In the genomic region with DNA sequence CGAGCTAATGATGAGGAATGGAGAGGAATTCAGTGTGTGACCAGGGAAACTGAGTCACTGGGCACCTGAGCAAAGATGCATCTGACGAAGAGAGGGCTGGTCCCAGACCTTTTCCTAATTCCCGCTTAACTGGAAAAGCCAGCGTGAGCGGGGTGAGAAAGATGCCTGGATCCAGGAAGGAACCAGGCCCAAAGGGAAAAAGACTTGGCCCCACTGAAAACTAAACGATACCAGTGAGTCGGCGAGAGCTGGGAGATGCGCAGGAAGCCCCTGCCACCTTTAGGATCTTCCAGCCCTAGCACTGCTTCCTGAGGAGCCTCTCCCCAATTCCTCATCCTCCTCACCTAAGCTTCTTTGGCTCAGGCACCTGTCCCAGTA, we compare ENCODE assay signal across 8 cellular contexts. TPM values are rescaled to one million over a fixed set of nuclear protein-coding genes. Genes with fewer than 3 reads are reported as not detected.
A peak's percentile ranks its signal among the peaks of the same experiment; 100 is the strongest.
DNase-seq lines count a peak whose midpoint lies in the region; ATAC-seq, FAIRE-seq and TF ChIP-seq lines count a peak whose summit lies in the region.

No MANE protein-coding gene starts in this region.

- H3K4me1 Mint-ChIP-seq in activated CD4-positive, alpha-beta T cell treated with anti-CD3 and anti-CD28 coated beads, Interleukin-2, amount 10 ng/mL, durations not matched to agents 24 days and 14 days: peaks cover 27% of the 10 kb centered on the region

- H3K79me2 ChIP-seq in K562 (ENCODE audit: control insufficient read depth, insufficient read depth, low read length): peaks cover 3% of the 10 kb centered on the region; the same call in 1 of the 3 replicates

- no peaks in the 10 kb centered on the region for H4K20me1 ChIP-seq in K562 (replicated peaks; ENCODE audit: control insufficient read depth, insufficient read depth, low read length)

- H3K9ac ChIP-seq in K562 (ENCODE audit: insufficient read depth in 1 of 2, low read depth in 2 of 2, low read length in 2 of 2): peak overlapping the region; percentile 67 to 80; a peak in 3 of 4 replicates

- peak overlapping the region; percentile 42 for H3K27ac Mint-ChIP-seq in activated CD4-positive, alpha-beta T cell treated with anti-CD3 and anti-CD28 coated beads, Interleukin-2, amount 10 ng/mL, durations not matched to agents 24 days and 14 days

- H2AFZ ChIP-seq in K562 (ENCODE audit: low read depth, low read length): peak overlapping the region; percentile 84

- H3K4me3 ChIP-seq in K562: peak overlapping the region; percentile 77
- H3K4me3 ChIP-seq in testis: peak overlapping the region; percentile 44 to 59

- H3K27me3 Mint-ChIP-seq in activated CD4-positive, alpha-beta T cell treated with anti-CD3 and anti-CD28 coated beads, Interleukin-2, amount 10 ng/mL, durations not matched to agents 24 days and 14 days: no peaks in the 10 kb centered on the region

- H3K9me3 Mint-ChIP-seq in activated CD4-positive, alpha-beta T cell treated with anti-CD3 and anti-CD28 coated beads, Interleukin-2, amount 10 ng/mL, durations not matched to agents 24 days and 14 days: no peaks in the 10 kb centered on the region

- in situ Hi-C loops in K562 (cut with MboI): no loop called here

- peaks cover 16% of the 10 kb centered on the region for H3K36me3 Mint-ChIP-seq in activated CD4-positive, alpha-beta T cell treated with anti-CD3 and anti-CD28 coated beads, Interleukin-2, amount 10 ng/mL, durations not matched to agents 24 days and 14 days (ENCODE audit: low read depth)

- H3K4me2 ChIP-seq in K562 (ENCODE audit: insufficient read depth, low read length): peak overlapping the region; percentile 89

- ATAC-seq in K562 (no peak), HG03442 (IDR thresholded peaks at IDR 0.05; ENCODE audit: unreplicated experiment) (no peak)

- BruUV-seq in K562 (replicated peaks; lab: Mats Ljungman, UMichigan): no TSS peak

- POLR2A ChIA-PET in K562 (lab: Yijun Ruan, JAX): interaction anchor here (0.6 to 2.2 kb wide), 4 partner anchors 10 to 35 kb away, joined by 3 to 10 read pairs (median 6); no protein-coding TSS in a partner anchor

- no peak for TF ChIP-seq POLR2A in K562 (conservative IDR thresholded peaks at IDR 0.05)
- TF ChIP-seq POLR2A in testis (IDR thresholded peaks at IDR 0.05): no peak

- H3K4me3 Mint-ChIP-seq in activated CD4-positive, alpha-beta T cell treated with anti-CD3 and anti-CD28 coated beads, Interleukin-2, amount 10 ng/mL, durations not matched to agents 24 days and 14 days: peak overlapping the region; percentile 92

- intact Hi-C loops in activated CD4-positive, alpha-beta T cell treated with anti-CD3 and anti-CD28 coated beads, Interleukin-2, amount 10 ng/mL, durations not matched to agents 24 days and 14 days (cut with micrococcal nuclease): loop anchor here (1.0 to 5.0 kb wide), 4 partner anchors 15 to 318 kb away; partner anchors contain the start of genes HDAC3, RELL2 and RNF14
- intact Hi-C loops in K562 (cut with micrococcal nuclease): no loop called here
- intact Hi-C loops in testis (cut with DNase I; ENCODE audit: low total_unique reads): no loop called here

- H3K9me1 ChIP-seq in K562 (ENCODE audit: control insufficient read depth, insufficient read depth, low read length): no peaks in the 10 kb centered on the region

- 48% methylated on average over 9 of the region's 9 CpGs for WGBS in K562 (ENCODE audit: insufficient coverage, low coverage, missing lambda C conversion rate)
- WGBS in testis, 2 donors: 49 to 52% methylated on average over 8 to 9 of the region's 9 CpGs

- TF ChIP-seq CTCF in K562 (IDR thresholded peaks at IDR 0.05 in 2 of 3, conservative IDR thresholded peaks at IDR 0.05 in 1 of 3; ENCODE audit: insufficient read depth in 2 of 3, low read depth in 1 of 3, low read length in 3 of 3) (no peak), testis (IDR thresholded peaks at IDR 0.05) (no peak)

- no peak for FAIRE-seq in K562 (lab: Jason Lieb, UNC)

- DNase-seq in activated CD4-positive, alpha-beta T cell treated with anti-CD3 and anti-CD28 coated beads, Interleukin-2, amount 10 ng/mL, durations not matched to agents 24 days and 14 days: no peak
- DNase-seq in activated CD4-positive, alpha-beta T cell treated with anti-CD3 and anti-CD28 coated beads for 48 hours: no peak
- no peak for DNase-seq in K562 (ENCODE audit: extremely low read depth in 1 of 4, low spot score in 3 of 4)
- DNase-seq in left kidney (ENCODE audit: low read depth, low spot score): peak; percentile 17
- no peak for DNase-seq in testis
- no peak for DNase-seq in NCI-H345 (lab: John Stamatoyannopoulos, UW)
- no peak for DNase-seq in AG08396 (ENCODE audit: low spot score)

- no peak for TF ChIP-seq RAD21 in K562 (CRISPR knock-in tag; conservative IDR thresholded peaks at IDR 0.05 in 1 of 2, IDR thresholded peaks at IDR 0.05 in 1 of 2)

- CTCF ChIA-PET in K562 (lab: Yijun Ruan, JAX; ENCODE audit: low intra/inter-chr PET ratio): no interaction called here

- H3K27me3 ChIP-seq in K562 (ENCODE audit: control insufficient read depth in 2 of 2, insufficient read depth in 2 of 2, low read length in 2 of 2): no peaks in the 10 kb centered on the region
- no peaks in the 10 kb centered on the region for H3K27me3 ChIP-seq in testis

- H3K27ac ChIP-seq in K562 (ENCODE audit: extremely low read depth, low read depth, low read length): peak overlapping the region; percentile 52
- no peak overlapping the region for H3K27ac ChIP-seq in testis

- TF ChIP-seq EP300 in K562 (IDR thresholded peaks at IDR 0.05; ENCODE audit: low read length): no peak

- H3K9me3 ChIP-seq in K562 (replicated peaks; ENCODE audit: control insufficient read depth, insufficient read depth, low read depth, low read length) (no peaks in the 10 kb centered on the region), testis (no peaks in the 10 kb centered on the region)

- H3K36me3 ChIP-seq in K562 (ENCODE audit: control insufficient read depth, insufficient read depth, low read length) (peaks cover 10% of the 10 kb centered on the region; the same call in 2 of the 3 replicates), testis (ENCODE audit: low read depth, missing control alignments) (no peaks in the 10 kb centered on the region)

- H3K4me1 ChIP-seq in K562 (replicated peaks in 1 of 2; ENCODE audit: control insufficient read depth in 2 of 2, insufficient read depth in 2 of 2, low read length in 2 of 2) (peaks cover 9 to 27% of the 10 kb centered on the region in 2 experiments), testis (peaks cover 5% of the 10 kb centered on the region)

RNA-seq across cellular contexts. Expression of gene FCHSD1, which starts 0.5 kb away (rescaled TPM):
- 33.1 and 34.5 TPM in 2 replicates for total RNA-seq in activated CD4-positive, alpha-beta T cell treated with anti-CD3 and anti-CD28 coated beads, Interleukin-2, amount 10 ng/mL, durations not matched to agents 24 days and 14 days
- total RNA-seq in K562 (2011; cell fraction: chromatin; rRNA removed; ENCODE audit: low replicate concordance): 160 and 307 TPM in 2 replicates
- 128 and 139 TPM in 2 replicates for total RNA-seq in K562 (2011; cell fraction: nucleolus; rRNA removed)
- 143 and 150 TPM in 2 replicates for total RNA-seq in K562 (2011; cell fraction: nucleoplasm; rRNA removed)
- total RNA-seq in K562 (2014; rRNA removed) (19.2 and 20.6 TPM in 2 replicates), K562 (2014; rRNA removed; fragmentation: Illumina TruSeq; extraction: Trizol) (7.0 and 7.9 TPM in 2 replicates), K562 (2015; rRNA removed; fragmentation: Illumina TruSeq; extraction: Trizol) (12.9 and 13.7 TPM in 2 replicates), K562 (2021) (19.2 and 26.5 TPM in 2 replicates), testis (10 to 100 TPM; 19.3 to 21.3 TPM)
- polyA plus RNA-seq in K562 (2011; rRNA removed) (24.8 and 36.2 TPM in 2 replicates), K562 (2014; fragmentation: Illumina TruSeq; extraction: Trizol) (13.6 and 20.6 TPM in 2 replicates), K562 (2014; fragmentation: Nextera tagmentation; extraction: Ambion mirVana) (under 1 TPM; 0.35 to 0.84 TPM), K562 (2014; rRNA removed) (28.6 and 37.5 TPM in 2 replicates), testis (ENCODE audit: insufficient read depth, low read depth, low replicate concordance) (12.9 TPM)
- 11.3 and 18.8 TPM in 2 replicates for polyA plus RNA-seq in K562 (2011; cell fraction: cytosol; rRNA removed)
- 300 and 346 TPM in 2 replicates for polyA plus RNA-seq in K562 (2011; cell fraction: nucleus; rRNA removed)
- polyA plus RNA-seq in K562 (2012): 16.4 and 35.9 TPM in 2 replicates
- polyA minus RNA-seq in K562 (2011; rRNA and poly(A)+ RNA removed): 7.8 and 12.4 TPM in 2 replicates
- 12.8 and 13.1 TPM in 2 replicates for polyA minus RNA-seq in K562 (2011; cell fraction: cytosol; rRNA and poly(A)+ RNA removed)
- polyA minus RNA-seq in K562 (2011; cell fraction: nucleus; rRNA and poly(A)+ RNA removed): 43.8 and 62.2 TPM in 2 replicates

RNA-seq across cellular contexts. Expression of gene RELL2, which starts 14.9 kb away (rescaled TPM):
- total RNA-seq in activated CD4-positive, alpha-beta T cell treated with anti-CD3 and anti-CD28 coated beads, Interleukin-2, amount 10 ng/mL, durations not matched to agents 24 days and 14 days: 24.1 TPM in 2 replicates
- 14.3 and 44.8 TPM in 2 replicates for total RNA-seq in K562 (2011; cell fraction: chromatin; rRNA removed; ENCODE audit: low replicate concordance)
- total RNA-seq in K562 (2011; cell fraction: nucleolus; rRNA removed): 46.6 and 54.9 TPM in 2 replicates
- total RNA-seq in K562 (2011; cell fraction: nucleoplasm; rRNA removed): 22.9 and 26.5 TPM in 2 replicates
- total RNA-seq in K562 (2014; rRNA removed) (30.7 and 35.5 TPM in 2 replicates), K562 (2014; rRNA removed; fragmentation: Illumina TruSeq; extraction: Trizol) (5.0 and 7.0 TPM in 2 replicates), K562 (2015; rRNA removed; fragmentation: Illumina TruSeq; extraction: Trizol) (14.1 and 14.3 TPM in 2 replicates), K562 (2021) (22.9 and 23.3 TPM in 2 replicates), testis (10 to 100 TPM; 11.3 to 17.0 TPM)
- polyA plus RNA-seq in K562 (2011; rRNA removed) (17.4 and 17.9 TPM in 2 replicates), K562 (2014; fragmentation: Illumina TruSeq; extraction: Trizol) (13.3 and 19.8 TPM in 2 replicates), K562 (2014; fragmentation: Nextera tagmentation; extraction: Ambion mirVana) (under 1 TPM; 0.06 to 0.76 TPM), K562 (2014; rRNA removed) (33.8 and 36.0 TPM in 2 replicates), testis (ENCODE audit: insufficient read depth, low read depth, low replicate concordance) (8.6 TPM)
- polyA plus RNA-seq in K562 (2011; cell fraction: cytosol; rRNA removed): 15.7 and 32.1 TPM in 2 replicates
- polyA plus RNA-seq in K562 (2011; cell fraction: nucleus; rRNA removed): 65.3 and 140 TPM in 2 replicates
- 4.8 and 10.5 TPM in 2 replicates for polyA plus RNA-seq in K562 (2012)
- polyA minus RNA-seq in K562 (2011; rRNA and poly(A)+ RNA removed): 6.0 and 11.9 TPM in 2 replicates
- 7.4 and 8.4 TPM in 2 replicates for polyA minus RNA-seq in K562 (2011; cell fraction: cytosol; rRNA and poly(A)+ RNA removed)
- polyA minus RNA-seq in K562 (2011; cell fraction: nucleus; rRNA and poly(A)+ RNA removed): 18.0 and 23.8 TPM in 2 replicates

RNA-seq across cellular contexts. Expression of gene HDAC3, which starts 15.1 kb away (rescaled TPM):
- total RNA-seq in activated CD4-positive, alpha-beta T cell treated with anti-CD3 and anti-CD28 coated beads, Interleukin-2, amount 10 ng/mL, durations not matched to agents 24 days and 14 days: 88.1 and 92.3 TPM in 2 replicates
- total RNA-seq in K562 (2011; cell fraction: chromatin; rRNA removed; ENCODE audit: low replicate concordance): 380 and 433 TPM in 2 replicates
- total RNA-seq in K562 (2011; cell fraction: nucleolus; rRNA removed): 249 and 274 TPM in 2 replicates
- total RNA-seq in K562 (2011; cell fraction: nucleoplasm; rRNA removed): 332 and 388 TPM in 2 replicates
- total RNA-seq in K562 (2014; rRNA removed) (111 and 160 TPM in 2 replicates), K562 (2014; rRNA removed; fragmentation: Illumina TruSeq; extraction: Trizol) (118 and 129 TPM in 2 replicates), K562 (2015; rRNA removed; fragmentation: Illumina TruSeq; extraction: Trizol) (116 and 130 TPM in 2 replicates), K562 (2021) (114 and 119 TPM in 2 replicates), testis (10 to 100 TPM; 63.9 to 76.5 TPM)
- polyA plus RNA-seq in K562 (2011; rRNA removed) (190 and 191 TPM in 2 replicates), K562 (2014; fragmentation: Illumina TruSeq; extraction: Trizol) (144 and 153 TPM in 2 replicates), K562 (2014; fragmentation: Nextera tagmentation; extraction: Ambion mirVana) (100 to 1,000 TPM in 1 of 2 experiments, 10 to 100 TPM in 1; 89.7 to 107 TPM), K562 (2014; rRNA removed) (120 and 137 TPM in 2 replicates), testis (ENCODE audit: insufficient read depth, low read depth, low replicate concordance) (57.3 TPM)
- 207 and 230 TPM in 2 replicates for polyA plus RNA-seq in K562 (2011; cell fraction: cytosol; rRNA removed)
- polyA plus RNA-seq in K562 (2011; cell fraction: nucleus; rRNA removed): 365 and 426 TPM in 2 replicates
- polyA plus RNA-seq in K562 (2012): 77.6 and 93.4 TPM in 2 replicates
- polyA minus RNA-seq in K562 (2011; rRNA and poly(A)+ RNA removed): 136 and 147 TPM in 2 replicates
- polyA minus RNA-seq in K562 (2011; cell fraction: cytosol; rRNA and poly(A)+ RNA removed): 73.0 and 87.2 TPM in 2 replicates
- 80.6 and 114 TPM in 2 replicates for polyA minus RNA-seq in K562 (2011; cell fraction: nucleus; rRNA and poly(A)+ RNA removed)

RNA-seq across cellular contexts. Expression of gene ARAP3, which starts 30.3 kb away (rescaled TPM):
- total RNA-seq in activated CD4-positive, alpha-beta T cell treated with anti-CD3 and anti-CD28 coated beads, Interleukin-2, amount 10 ng/mL, durations not matched to agents 24 days and 14 days: 9.2 and 10.9 TPM in 2 replicates
- total RNA-seq in K562 (2011; cell fraction: chromatin; rRNA removed; ENCODE audit: low replicate concordance): 9.6 and 29.6 TPM in 2 replicates
- total RNA-seq in K562 (2011; cell fraction: nucleolus; rRNA removed): 10.7 and 13.7 TPM in 2 replicates
- 8.9 and 9.9 TPM in 2 replicates for total RNA-seq in K562 (2011; cell fraction: nucleoplasm; rRNA removed)
- total RNA-seq in K562 (2014; rRNA removed): 6.4 and 8.6 TPM in 2 replicates
- 5.1 and 5.2 TPM in 2 replicates for total RNA-seq in K562 (2014; rRNA removed; fragmentation: Illumina TruSeq; extraction: Trizol)
- total RNA-seq in K562 (2015; rRNA removed; fragmentation: Illumina TruSeq; extraction: Trizol): 7.1 and 7.5 TPM in 2 replicates
- total RNA-seq in K562 (2021): 23.3 and 25.7 TPM in 2 replicates
- 6.1 and 7.0 TPM in 2 replicates for polyA plus RNA-seq in K562 (2011; rRNA removed)
- polyA plus RNA-seq in K562 (2011; cell fraction: cytosol; rRNA removed): 5.5 and 7.0 TPM in 2 replicates
- 37.6 and 59.0 TPM in 2 replicates for polyA plus RNA-seq in K562 (2011; cell fraction: nucleus; rRNA removed)
- polyA plus RNA-seq in K562 (2012): 13.9 and 21.4 TPM in 2 replicates
- polyA plus RNA-seq in K562 (2014; fragmentation: Illumina TruSeq; extraction: Trizol): 16.6 and 16.8 TPM in 2 replicates
- polyA plus RNA-seq in K562 (2014; fragmentation: Nextera tagmentation; extraction: Ambion mirVana): 1 to 10 TPM in 1 of 2 experiments, under 1 TPM in 1; 0.83 to 1.4 TPM
- polyA plus RNA-seq in K562 (2014; rRNA removed): 14.8 and 16.7 TPM in 2 replicates
- polyA minus RNA-seq in K562 (2011; rRNA and poly(A)+ RNA removed): 4.6 and 5.1 TPM in 2 replicates
- polyA minus RNA-seq in K562 (2011; cell fraction: cytosol; rRNA and poly(A)+ RNA removed): 7.0 and 8.1 TPM in 2 replicates
- 9.8 and 11.7 TPM in 2 replicates for polyA minus RNA-seq in K562 (2011; cell fraction: nucleus; rRNA and poly(A)+ RNA removed)
- total RNA-seq in testis: 1 to 10 TPM; 4.0 to 4.1 TPM
- polyA plus RNA-seq in testis (ENCODE audit: insufficient read depth, low read depth, low replicate concordance): 4.8 TPM

RNA-seq across cellular contexts. Expression of gene DIAPH1, which starts 32.9 kb away (rescaled TPM):
- 225 and 232 TPM in 2 replicates for total RNA-seq in activated CD4-positive, alpha-beta T cell treated with anti-CD3 and anti-CD28 coated beads, Interleukin-2, amount 10 ng/mL, durations not matched to agents 24 days and 14 days
- 295 and 514 TPM in 2 replicates for total RNA-seq in K562 (2011; cell fraction: chromatin; rRNA removed; ENCODE audit: low replicate concordance)
- 151 and 162 TPM in 2 replicates for total RNA-seq in K562 (2011; cell fraction: nucleolus; rRNA removed)
- total RNA-seq in K562 (2011; cell fraction: nucleoplasm; rRNA removed): 271 and 317 TPM in 2 replicates
- 90.1 and 91.4 TPM in 2 replicates for total RNA-seq in K562 (2014; rRNA removed)
- 73.7 and 84.9 TPM in 2 replicates for total RNA-seq in K562 (2014; rRNA removed; fragmentation: Illumina TruSeq; extraction: Trizol)
- 60.8 and 68.0 TPM in 2 replicates for total RNA-seq in K562 (2015; rRNA removed; fragmentation: Illumina TruSeq; extraction: Trizol)
- 268 and 328 TPM in 2 replicates for total RNA-seq in K562 (2021)
- 146 and 159 TPM in 2 replicates for polyA plus RNA-seq in K562 (2011; rRNA removed)
- polyA plus RNA-seq in K562 (2011; cell fraction: cytosol; rRNA removed): 137 TPM in 2 replicates
- polyA plus RNA-seq in K562 (2011; cell fraction: nucleus; rRNA removed): 325 and 501 TPM in 2 replicates
- 172 and 199 TPM in 2 replicates for polyA plus RNA-seq in K562 (2012)
- polyA plus RNA-seq in K562 (2014; fragmentation: Illumina TruSeq; extraction: Trizol): 261 and 291 TPM in 2 replicates
- polyA plus RNA-seq in K562 (2014; fragmentation: Nextera tagmentation; extraction: Ambion mirVana): 10 to 100 TPM; 75.8 to 97.8 TPM
- polyA plus RNA-seq in K562 (2014; rRNA removed): 131 and 168 TPM in 2 replicates
- 279 and 286 TPM in 2 replicates for polyA minus RNA-seq in K562 (2011; rRNA and poly(A)+ RNA removed)
- polyA minus RNA-seq in K562 (2011; cell fraction: cytosol; rRNA and poly(A)+ RNA removed): 184 and 249 TPM in 2 replicates
- polyA minus RNA-seq in K562 (2011; cell fraction: nucleus; rRNA and poly(A)+ RNA removed): 108 and 288 TPM in 2 replicates
- 10 to 100 TPM; 53.7 to 58.2 TPM for total RNA-seq in testis
- polyA plus RNA-seq in testis (ENCODE audit: insufficient read depth, low read depth, low replicate concordance): 77.5 TPM
